28 cellular contexts compared by ENCODE assay signal in the genomic region with DNA sequence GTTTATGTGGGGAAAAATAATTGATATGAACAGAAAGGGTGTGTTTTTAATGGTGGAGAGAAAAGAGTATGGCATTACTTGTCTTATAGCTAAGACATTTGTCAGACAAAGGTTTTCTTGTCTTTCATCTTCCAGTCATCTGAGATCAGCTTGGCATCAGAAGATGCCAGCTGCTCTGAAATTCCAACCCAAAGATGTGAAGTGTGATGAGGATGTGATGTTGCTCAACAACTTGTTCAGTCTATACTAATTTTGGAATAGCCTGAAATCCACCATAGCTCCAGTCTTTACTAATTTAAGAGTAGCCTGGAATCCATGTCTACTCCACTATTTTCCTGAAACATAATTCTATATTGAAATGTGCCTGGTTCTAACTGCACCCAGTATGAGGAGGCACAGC.
"Had no signal": no experiment of that assay in that cellular context is flagged by ENCODE, and none has a peak within 500 bp of the region (broad histone marks: within the 10 kb centered on the region; RNA-seq: fewer than 3 reads in every experiment).

No MANE protein-coding gene starts in this region.

- H3K4me3 Mint-ChIP-seq: mesothelial cell of epicardium; naive B cell; natural killer cell; nephron progenitor cell; neural progenitor cell; stimulated activated memory B cell treated with anti-CD40 and anti-IgM and Interleukin-4, amounts not matched to agents 10 μg/mL and 1 μg/mL and 100 μg/mL, for 72 hours; stimulated activated naive CD8-positive, alpha-beta T cell treated with anti-CD3 and anti-CD28 coated beads, Interleukin-15, amount 100 ng/mL, for 72 hours had no signal

- H3K4me2 ChIP-seq: hepatocyte, neural progenitor cell had no signal

- H3K27me3 ChIP-seq: heart right ventricle, hepatocyte, left lung, neural progenitor cell, neutrophil, right atrium auricular region, right lobe of liver, spleen, testis, thyroid gland, transverse colon, upper lobe of left lung, vagina had no signal

- H3K4me1 ChIP-seq: heart right ventricle, left lung, lower lobe of right lung, neural progenitor cell, parathyroid adenoma, right atrium auricular region, right lobe of liver, spleen, testis, thyroid gland, transverse colon, upper lobe of left lung, vagina had no signal

- H3K79me2 ChIP-seq: hepatocyte, parathyroid adenoma had no signal

- H3K9me3 ChIP-seq: heart right ventricle, left lung, lower lobe of right lung, neutrophil, right atrium auricular region, right lobe of liver, spleen, testis, thyroid gland, transverse colon, upper lobe of left lung, vagina had no signal

- H2AFZ ChIP-seq: hepatocyte, neural progenitor cell, parathyroid adenoma had no signal

- DNase-seq: heart right ventricle; kidney; left colon; left lung; lower lobe of right lung; naive B cell; natural killer cell; nephron progenitor cell; occipital lobe; right lobe of liver; spleen; stimulated activated CD4-positive, alpha-beta T cell treated with anti-CD3 and anti-CD28 coated beads, Interleukin-4, amount 100 ng/mL, for 24 hours; stimulated activated naive CD4-positive, alpha-beta T cell treated with Interleukin-2 at 50 U/mL for 16 hours; stimulated activated naive CD8-positive, alpha-beta T cell treated with anti-CD3 and anti-CD28 coated beads, Interleukin-15, amount 100 ng/mL, for 72 hours; substantia nigra; testis; thyroid gland; transverse colon; upper lobe of left lung had no signal

- FAIRE-seq: kidney had no signal

- H3K4me1 Mint-ChIP-seq: naive B cell; natural killer cell; nephron progenitor cell; neural progenitor cell; stimulated activated memory B cell treated with anti-CD40 and anti-IgM and Interleukin-4, amounts not matched to agents 10 μg/mL and 1 μg/mL and 100 μg/mL, for 72 hours; stimulated activated naive CD8-positive, alpha-beta T cell treated with anti-CD3 and anti-CD28 coated beads, Interleukin-15, amount 100 ng/mL, for 72 hours had no signal

- H3K36me3 Mint-ChIP-seq: mesothelial cell of epicardium; naive B cell; natural killer cell; stimulated activated memory B cell treated with anti-CD40 and anti-IgM and Interleukin-4, amounts not matched to agents 10 μg/mL and 1 μg/mL and 100 μg/mL, for 72 hours had no signal

- H3K27me3 Mint-ChIP-seq: naive B cell; stimulated activated memory B cell treated with anti-CD40 and anti-IgM and Interleukin-4, amounts not matched to agents 10 μg/mL and 1 μg/mL and 100 μg/mL, for 72 hours; stimulated activated naive CD8-positive, alpha-beta T cell treated with anti-CD3 and anti-CD28 coated beads, Interleukin-15, amount 100 ng/mL, for 72 hours had no signal

- H3K9ac ChIP-seq: neural progenitor cell, parathyroid adenoma had no signal

- H3K36me3 ChIP-seq: heart right ventricle, left lung, lower lobe of right lung, neural progenitor cell, neutrophil, right atrium auricular region, right lobe of liver, spleen, thyroid gland, transverse colon, upper lobe of left lung, vagina had no signal

- H3K27ac ChIP-seq: heart right ventricle, hepatocyte, left lung, lower lobe of right lung, neural progenitor cell, neutrophil, parathyroid adenoma, right atrium auricular region, right lobe of liver, skin epidermis, spleen, testis, thyroid gland, transverse colon, upper lobe of left lung, vagina had no signal

- H3K4me3 ChIP-seq: heart right ventricle, hepatocyte, left lung, lower lobe of right lung, neural progenitor cell, right atrium auricular region, right lobe of liver, skin epidermis, spleen, testis, thyroid gland, transverse colon, upper lobe of left lung, vagina had no signal

- H3K27ac Mint-ChIP-seq: mesothelial cell of epicardium; natural killer cell; nephron progenitor cell; neural progenitor cell; stimulated activated memory B cell treated with anti-CD40 and anti-IgM and Interleukin-4, amounts not matched to agents 10 μg/mL and 1 μg/mL and 100 μg/mL, for 72 hours; stimulated activated naive CD8-positive, alpha-beta T cell treated with anti-CD3 and anti-CD28 coated beads, Interleukin-15, amount 100 ng/mL, for 72 hours had no signal
